ENCODE assay signal across 2 cellular contexts in genomic region chr2:120933693-120934092, GRCh38.
TF ChIP-seq lines count a peak whose summit lies in the region.

No MANE protein-coding gene starts in this region.

TF ChIP-seq in SK-N-SH, 30 proteins besides CTCF, POLR2A, EP300 and RAD21:
- TF ChIP-seq EZH2phosphoT487 (IDR thresholded peaks at IDR 0.05; ENCODE audit: borderline replicate concordance, low read depth) (no peak), GATA2 (CRISPR knock-in tag; IDR thresholded peaks at IDR 0.05) (no peak), PBX3 (IDR thresholded peaks at IDR 0.05) (no peak), ZBTB33 (IDR thresholded peaks at IDR 0.05; ENCODE audit: borderline replicate concordance, low read depth) (no peak), TEAD4 (IDR thresholded peaks at IDR 0.05; ENCODE audit: borderline replicate concordance, insufficient read depth) (no peak), YY1 (IDR thresholded peaks at IDR 0.05; ENCODE audit: low read depth) (no peak), POLR2AphosphoS5 (IDR thresholded peaks at IDR 0.05; ENCODE audit: low read depth, low read length) (no peak), FOSL2 (IDR thresholded peaks at IDR 0.05; ENCODE audit: borderline replicate concordance, low read depth) (no peak), REST (IDR thresholded peaks at IDR 0.05; ENCODE audit: low read depth, low read length) (no peak), RFX5 (IDR thresholded peaks at IDR 0.05; ENCODE audit: low read length) (no peak), FOXJ3 (CRISPR knock-in tag; IDR thresholded peaks at IDR 0.05) (no peak)
TF ChIP-seq in SK-N-SH: peak in this region for 0.

TF ChIP-seq in SK-N-SH treated with all-trans-retinoic acid at 6 μM for 48 hours, 23 proteins besides CTCF, POLR2A, EP300 and RAD21:
- TF ChIP-seq ESRRG (CRISPR knock-in tag; IDR thresholded peaks at IDR 0.05) (no peak), GLIS3 (CRISPR knock-in tag; IDR thresholded peaks at IDR 0.05) (no peak), ZFP3 (CRISPR knock-in tag; IDR thresholded peaks at IDR 0.05) (no peak), TOX (CRISPR knock-in tag; IDR thresholded peaks at IDR 0.05; ENCODE audit: borderline replicate concordance) (no peak), POU6F1 (CRISPR knock-in tag; IDR thresholded peaks at IDR 0.05; ENCODE audit: borderline replicate concordance, low read depth) (no peak), ZC3H10 (CRISPR knock-in tag; IDR thresholded peaks at IDR 0.05) (no peak), ARNTL (CRISPR knock-in tag; IDR thresholded peaks at IDR 0.05; ENCODE audit: borderline replicate concordance, low read depth) (no peak), SNAI2 (CRISPR knock-in tag; IDR thresholded peaks at IDR 0.05) (no peak), CREB5 (CRISPR knock-in tag; IDR thresholded peaks at IDR 0.05; ENCODE audit: low read depth) (no peak), ISL1 (CRISPR knock-in tag; IDR thresholded peaks at IDR 0.05) (no peak)
